In genomic region chr10:102647433-102648268, GRCh38 we compare ENCODE assay signal across 10 cellular contexts. TPM values are rescaled to one million over a fixed set of nuclear protein-coding genes. Genes with fewer than 3 reads are reported as not detected.
A peak's percentile ranks its signal among the peaks of the same experiment; 100 is the strongest.
DNase-seq lines count a peak whose midpoint lies in the region; ATAC-seq, FAIRE-seq and TF ChIP-seq lines count a peak whose summit lies in the region.
"Had no signal": no experiment of that assay in that cellular context is flagged by ENCODE, and none has a peak within 500 bp of the region (broad histone marks: within the 10 kb centered on the region; RNA-seq: fewer than 3 reads in every experiment).

No MANE protein-coding gene starts in this region.

- no peak for TF ChIP-seq EP300 in esophagus muscularis mucosa (IDR thresholded peaks at IDR 0.05)

- H3K36me3 Mint-ChIP-seq in CD8-positive, alpha-beta T cell = peaks cover 21% of the 10 kb centered on the region

- TF ChIP-seq POLR2A in Raji (IDR thresholded peaks at IDR 0.05; ENCODE audit: insufficient read depth, low read depth, low read length) = peak; percentile 42; the same call in 1 of the 2 replicates
- TF ChIP-seq POLR2A in esophagus muscularis mucosa (IDR thresholded peaks at IDR 0.05; ENCODE audit: low read depth) = no peak

- H3K4me1 ChIP-seq in CD8-positive, alpha-beta T cell (ENCODE audit: insufficient read depth, low read length) = peaks cover 62% of the 10 kb centered on the region
- peaks cover 60 to 76% (median 71%) of the 10 kb centered on the region in 4 donors for H3K4me1 ChIP-seq in esophagus muscularis mucosa
- H3K4me1 ChIP-seq in pancreas = peaks cover 23 to 47% (median 36%) of the 10 kb centered on the region in 3 donors

- H3K4me1 Mint-ChIP-seq in CD8-positive, alpha-beta T cell (ENCODE audit: low read depth) = peaks cover 70% of the 10 kb centered on the region

- peak overlapping the region; percentile 97 for H3K4me3 Mint-ChIP-seq in CD8-positive, alpha-beta T cell

- POLR2A ChIA-PET in CD8-positive, alpha-beta T cell (lab: Charles Lee) = interaction anchor here (1.5 to 5.0 kb wide), 2 partner anchors 13 to 197 kb away, joined by 4 to 60 read pairs; no protein-coding TSS in a partner anchor

- H3K9me3 ChIP-seq in CD8-positive, alpha-beta T cell (ENCODE audit: low read length) = no peaks in the 10 kb centered on the region
- H3K9me3 ChIP-seq in esophagus muscularis mucosa (no peaks in the 10 kb centered on the region), pancreas (no peaks in the 10 kb centered on the region)

- no peak for ATAC-seq in CD8-positive, alpha-beta T cell
- no peak for ATAC-seq in pancreas

- 46% methylated on average over 4 of the region's 7 CpGs for WGBS in esophagus muscularis mucosa
- WGBS in pancreas, 2 donors = 42 to 43% methylated on average over 7 of the region's 7 CpGs

- H3K27me3 ChIP-seq in CD8-positive, alpha-beta T cell (ENCODE audit: insufficient read depth, low read length) = no peaks in the 10 kb centered on the region
- H3K27me3 ChIP-seq in esophagus muscularis mucosa (no peaks in the 10 kb centered on the region), pancreas (no peaks in the 10 kb centered on the region)

- intact Hi-C loops in CD8-positive, alpha-beta T cell (cut with DNase I, micrococcal nuclease) = loop anchor here (1.0 to 10.0 kb wide), 6 partner anchors 14 to 1293 kb away; partner anchors contain the start of genes BTRC (in 1 of the 2), NFKB2 (in 1 of the 2), OGA (in 1 of the 2) and TAF5 (in 1 of the 2)
- intact Hi-C loops in esophagus muscularis mucosa (cut with DNase I) (loop anchor here (5.0 kb wide), 1 partner anchor 65 kb away; the partner anchor contains the start of genes ARL3 and SFXN2), pancreas (cut with DNase I) (no loop called here)

- DNase-seq in CD8-positive, alpha-beta T cell = no peak
- DNase-seq in esophagus muscularis mucosa (ENCODE audit: extremely low spot score) (no peak), pancreas (no peak), NCI-H345 treated with DMSO at 0.1 percent for 48 hours (lab: John Stamatoyannopoulos, UW; ENCODE audit: unreplicated experiment) (no peak), kidney glomerular epithelial cell (lab: John Stamatoyannopoulos, UW) (no peak), HuH-7.5 (ENCODE audit: low spot score) (no peak), AG08395 (ENCODE audit: low spot score) (no peak)
- DNase-seq: cerebellar nuclear complex, NCI-H1105 treated with DMSO at 0.1 percent for 48 hours had no signal

- no peak for FAIRE-seq in pancreas (lab: Jason Lieb, UNC)

- peak overlapping the region; percentile 99 for H3K27ac Mint-ChIP-seq in CD8-positive, alpha-beta T cell

- H3K27me3 Mint-ChIP-seq in CD8-positive, alpha-beta T cell (ENCODE audit: low read depth) = no peaks in the 10 kb centered on the region

- H3K4me3 ChIP-seq in CD8-positive, alpha-beta T cell (ENCODE audit: low read depth, low read length) = peak overlapping the region; percentile 99
- H3K4me3 ChIP-seq in esophagus muscularis mucosa (peak overlapping the region; percentile 76 to 97 (median 88)), pancreas (peak overlapping the region; percentile 65 to 90 (median 84))

- no peaks in the 10 kb centered on the region for H3K9me3 Mint-ChIP-seq in CD8-positive, alpha-beta T cell

- H3K36me3 ChIP-seq in CD8-positive, alpha-beta T cell (ENCODE audit: insufficient read depth, low read length) = no peaks in the 10 kb centered on the region
- H3K36me3 ChIP-seq in esophagus muscularis mucosa (peaks cover under 1 to 35% (median 16%) of the 10 kb centered on the region in 4 donors), pancreas (no peaks in the 10 kb centered on the region)

- TF ChIP-seq CTCF in CD8-positive, alpha-beta T cell (IDR thresholded peaks at IDR 0.05) = no peak
- TF ChIP-seq CTCF in esophagus muscularis mucosa (IDR thresholded peaks at IDR 0.05) (no peak), pancreas (IDR thresholded peaks at IDR 0.05) (no peak)

- CTCF ChIA-PET in CD8-positive, alpha-beta T cell (lab: Charles Lee) = interaction anchor here (1.0 to 3.4 kb wide), 3 partner anchors 18 to 66 kb away, joined by 3 to 27 read pairs (median 4); no protein-coding TSS in a partner anchor

- peak overlapping the region; percentile 77 for H3K27ac ChIP-seq in CD8-positive, alpha-beta T cell (ENCODE audit: low read depth, low read length)
- peak overlapping the region; percentile 99 to 100 (median 100) for H3K27ac ChIP-seq in esophagus muscularis mucosa (replicated peaks in 1 of 4)
- H3K27ac ChIP-seq in pancreas = peak overlapping the region in 3 of 4 donors; percentile 16 to 99 (median 98)

RNA-seq across cellular contexts. Expression of gene TRIM8, which starts 3.4 kb away (rescaled TPM):
- total RNA-seq in CD8-positive, alpha-beta T cell = 10 to 100 TPM; 47.9 to 53.1 TPM
- total RNA-seq in esophagus muscularis mucosa (100 to 1,000 TPM; 103 to 170 (median 159) TPM), pancreas (100 to 1,000 TPM in 1 of 6 donors, 10 to 100 TPM in 5; 65.2 to 106 (median 76.7) TPM)
- polyA plus RNA-seq in pancreas = 10 to 100 TPM; 42.2 to 53.2 TPM

Comparison
In these comparisons a context has a peak if more than half of its experiments do, and no peak if none do; other contexts are left out.
1. intact Hi-C loops: an anchor here in CD8-positive, alpha-beta T cell (1.0 to 10.0 kb wide) and esophagus muscularis mucosa (5.0 kb wide); none called in pancreas.